1 cellular context compared by ENCODE assay signal in the genomic region with DNA sequence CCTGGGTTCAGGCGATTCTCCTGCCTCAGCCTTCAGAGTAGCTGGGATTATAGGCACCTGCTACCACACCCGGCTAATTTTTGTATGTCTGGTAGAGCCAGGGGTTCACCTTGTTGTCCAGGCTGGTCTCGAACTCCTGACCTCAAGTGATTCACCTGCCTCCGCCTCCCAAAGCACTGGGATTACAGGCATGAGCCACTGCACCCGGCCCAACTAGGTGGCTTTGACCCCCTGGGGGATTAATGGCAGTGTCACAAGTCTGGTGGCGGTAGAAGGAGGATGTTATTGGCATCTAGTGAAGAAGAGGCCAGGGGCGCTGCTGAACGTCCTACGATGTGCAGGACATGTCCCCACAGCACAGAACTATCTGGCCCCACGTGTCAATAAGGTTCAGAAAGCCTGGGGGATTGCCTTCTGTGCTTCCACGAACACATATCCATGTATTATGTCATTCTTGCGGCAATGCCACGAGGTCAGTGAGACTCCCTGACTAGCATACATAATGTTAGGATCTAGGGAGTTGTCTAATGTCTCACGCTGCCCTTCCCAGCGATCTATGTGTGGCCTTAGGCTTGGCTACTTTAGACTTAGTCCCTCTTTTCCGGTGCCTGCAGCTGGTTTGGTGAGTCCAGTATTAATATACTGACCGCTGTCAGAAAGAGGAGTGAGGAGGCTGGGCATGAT.
TF ChIP-seq lines count a peak whose summit lies in the region.

No MANE protein-coding gene starts in this region.

TF ChIP-seq in HepG2, 621 proteins besides CTCF, POLR2A, EP300 and RAD21 (continued from another document and continues in another):
- TF ChIP-seq ZBTB20 (CRISPR knock-in tag; IDR thresholded peaks at IDR 0.05; ENCODE audit: borderline replicate concordance, low read depth): 0 out of 2 replicates have a peak, but pooled peaks have one; percentile 35
- peak; percentile 32; the same call in 1 of the 2 replicates for TF ChIP-seq MZF1 (CRISPR knock-in tag; IDR thresholded peaks at IDR 0.05; ENCODE audit: borderline replicate concordance)
- TF ChIP-seq, protein P1, sequence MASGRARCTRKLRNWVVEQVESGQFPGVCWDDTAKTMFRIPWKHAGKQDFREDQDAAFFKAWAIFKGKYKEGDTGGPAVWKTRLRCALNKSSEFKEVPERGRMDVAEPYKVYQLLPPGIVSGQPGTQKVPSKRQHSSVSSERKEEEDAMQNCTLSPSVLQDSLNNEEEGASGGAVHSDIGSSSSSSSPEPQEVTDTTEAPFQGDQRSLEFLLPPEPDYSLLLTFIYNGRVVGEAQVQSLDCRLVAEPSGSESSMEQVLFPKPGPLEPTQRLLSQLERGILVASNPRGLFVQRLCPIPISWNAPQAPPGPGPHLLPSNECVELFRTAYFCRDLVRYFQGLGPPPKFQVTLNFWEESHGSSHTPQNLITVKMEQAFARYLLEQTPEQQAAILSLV (CRISPR knock-in tag; IDR thresholded peaks at IDR 0.05; ENCODE audit: borderline replicate concordance): 0 out of 2 replicates have a peak, but pooled peaks have one; percentile 20
- peak; percentile 12; the same call in 1 of the 2 replicates for TF ChIP-seq SALL1 (CRISPR knock-in tag; IDR thresholded peaks at IDR 0.05)
- peak; percentile 83 for TF ChIP-seq CHCHD3 (CRISPR knock-in tag; IDR thresholded peaks at IDR 0.05)
- TF ChIP-seq GATAD2A (CRISPR knock-in tag; IDR thresholded peaks at IDR 0.05): no peak
- TF ChIP-seq ZFX (CRISPR knock-in tag; IDR thresholded peaks at IDR 0.05; ENCODE audit: low read depth): 0 out of 2 replicates have a peak, but pooled peaks have one; percentile 19
- TF ChIP-seq, protein P2, sequence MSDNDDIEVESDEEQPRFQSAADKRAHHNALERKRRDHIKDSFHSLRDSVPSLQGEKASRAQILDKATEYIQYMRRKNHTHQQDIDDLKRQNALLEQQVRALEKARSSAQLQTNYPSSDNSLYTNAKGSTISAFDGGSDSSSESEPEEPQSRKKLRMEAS (IDR thresholded peaks at IDR 0.05): 0 out of 2 replicates have a peak, but pooled peaks have one; percentile 32
- no peak for TF ChIP-seq ATAD3A (CRISPR knock-in tag; IDR thresholded peaks at IDR 0.05)
- TF ChIP-seq, protein P3, sequence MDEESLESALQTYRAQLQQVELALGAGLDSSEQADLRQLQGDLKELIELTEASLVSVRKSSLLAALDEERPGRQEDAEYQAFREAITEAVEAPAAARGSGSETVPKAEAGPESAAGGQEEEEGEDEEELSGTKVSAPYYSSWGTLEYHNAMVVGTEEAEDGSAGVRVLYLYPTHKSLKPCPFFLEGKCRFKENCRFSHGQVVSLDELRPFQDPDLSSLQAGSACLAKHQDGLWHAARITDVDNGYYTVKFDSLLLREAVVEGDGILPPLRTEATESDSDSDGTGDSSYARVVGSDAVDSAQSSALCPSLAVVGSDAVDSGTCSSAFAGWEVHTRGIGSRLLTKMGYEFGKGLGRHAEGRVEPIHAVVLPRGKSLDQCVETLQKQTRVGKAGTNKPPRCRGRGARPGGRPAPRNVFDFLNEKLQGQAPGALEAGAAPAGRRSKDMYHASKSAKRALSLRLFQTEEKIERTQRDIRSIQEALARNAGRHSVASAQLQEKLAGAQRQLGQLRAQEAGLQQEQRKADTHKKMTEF (CRISPR knock-in tag; IDR thresholded peaks at IDR 0.05): peak; percentile 18; the same call in 1 of the 2 replicates
- TF ChIP-seq ZNF83 (CRISPR knock-in tag; IDR thresholded peaks at IDR 0.05; ENCODE audit: borderline replicate concordance): no peak
- 0 out of 2 replicates have a peak, but pooled peaks have one; percentile 61 for TF ChIP-seq ZC3H4 (CRISPR knock-in tag; IDR thresholded peaks at IDR 0.05; ENCODE audit: borderline replicate concordance)
- peak; percentile 13; the same call in 1 of the 2 replicates for TF ChIP-seq MEIS2 (CRISPR knock-in tag; IDR thresholded peaks at IDR 0.05)
- 0 out of 2 replicates have a peak, but pooled peaks have one; percentile 3 for TF ChIP-seq ERF (CRISPR knock-in tag; IDR thresholded peaks at IDR 0.05)
- peak; percentile 84 for TF ChIP-seq MBD4 (IDR thresholded peaks at IDR 0.05; ENCODE audit: borderline replicate concordance, low read length)
- TF ChIP-seq, protein P4, sequence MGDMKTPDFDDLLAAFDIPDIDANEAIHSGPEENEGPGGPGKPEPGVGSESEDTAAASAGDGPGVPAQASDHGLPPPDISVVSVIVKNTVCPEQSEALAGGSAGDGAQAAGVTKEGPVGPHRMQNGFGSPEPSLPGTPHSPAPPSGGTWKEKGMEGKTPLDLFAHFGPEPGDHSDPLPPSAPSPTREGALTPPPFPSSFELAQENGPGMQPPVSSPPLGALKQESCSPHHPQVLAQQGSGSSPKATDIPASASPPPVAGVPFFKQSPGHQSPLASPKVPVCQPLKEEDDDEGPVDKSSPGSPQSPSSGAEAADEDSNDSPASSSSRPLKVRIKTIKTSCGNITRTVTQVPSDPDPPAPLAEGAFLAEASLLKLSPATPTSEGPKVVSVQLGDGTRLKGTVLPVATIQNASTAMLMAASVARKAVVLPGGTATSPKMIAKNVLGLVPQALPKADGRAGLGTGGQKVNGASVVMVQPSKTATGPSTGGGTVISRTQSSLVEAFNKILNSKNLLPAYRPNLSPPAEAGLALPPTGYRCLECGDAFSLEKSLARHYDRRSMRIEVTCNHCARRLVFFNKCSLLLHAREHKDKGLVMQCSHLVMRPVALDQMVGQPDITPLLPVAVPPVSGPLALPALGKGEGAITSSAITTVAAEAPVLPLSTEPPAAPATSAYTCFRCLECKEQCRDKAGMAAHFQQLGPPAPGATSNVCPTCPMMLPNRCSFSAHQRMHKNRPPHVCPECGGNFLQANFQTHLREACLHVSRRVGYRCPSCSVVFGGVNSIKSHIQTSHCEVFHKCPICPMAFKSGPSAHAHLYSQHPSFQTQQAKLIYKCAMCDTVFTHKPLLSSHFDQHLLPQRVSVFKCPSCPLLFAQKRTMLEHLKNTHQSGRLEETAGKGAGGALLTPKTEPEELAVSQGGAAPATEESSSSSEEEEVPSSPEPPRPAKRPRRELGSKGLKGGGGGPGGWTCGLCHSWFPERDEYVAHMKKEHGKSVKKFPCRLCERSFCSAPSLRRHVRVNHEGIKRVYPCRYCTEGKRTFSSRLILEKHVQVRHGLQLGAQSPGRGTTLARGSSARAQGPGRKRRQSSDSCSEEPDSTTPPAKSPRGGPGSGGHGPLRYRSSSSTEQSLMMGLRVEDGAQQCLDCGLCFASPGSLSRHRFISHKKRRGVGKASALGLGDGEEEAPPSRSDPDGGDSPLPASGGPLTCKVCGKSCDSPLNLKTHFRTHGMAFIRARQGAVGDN (CRISPR knock-in tag; IDR thresholded peaks at IDR 0.05): peak; percentile 31; the same call in 1 of the 2 replicates
- peak; percentile 47; the same call in 1 of the 2 replicates for TF ChIP-seq NFIC (IDR thresholded peaks at IDR 0.05; ENCODE audit: low read length)
- TF ChIP-seq SSRP1 (CRISPR knock-in tag; IDR thresholded peaks at IDR 0.05): peak; percentile 31; the same call in 1 of the 2 replicates
- 0 out of 2 replicates have a peak, but pooled peaks have one; percentile 21 for TF ChIP-seq NRL (CRISPR knock-in tag; IDR thresholded peaks at IDR 0.05; ENCODE audit: borderline replicate concordance)
- TF ChIP-seq MIXL1 (CRISPR knock-in tag; IDR thresholded peaks at IDR 0.05): 0 out of 2 replicates have a peak, but pooled peaks have one; percentile 18
- no peak for TF ChIP-seq NCOA5 (CRISPR knock-in tag; IDR thresholded peaks at IDR 0.05)
- TF ChIP-seq IRF2 (CRISPR knock-in tag; IDR thresholded peaks at IDR 0.05): no peak
- TF ChIP-seq, protein P5, sequence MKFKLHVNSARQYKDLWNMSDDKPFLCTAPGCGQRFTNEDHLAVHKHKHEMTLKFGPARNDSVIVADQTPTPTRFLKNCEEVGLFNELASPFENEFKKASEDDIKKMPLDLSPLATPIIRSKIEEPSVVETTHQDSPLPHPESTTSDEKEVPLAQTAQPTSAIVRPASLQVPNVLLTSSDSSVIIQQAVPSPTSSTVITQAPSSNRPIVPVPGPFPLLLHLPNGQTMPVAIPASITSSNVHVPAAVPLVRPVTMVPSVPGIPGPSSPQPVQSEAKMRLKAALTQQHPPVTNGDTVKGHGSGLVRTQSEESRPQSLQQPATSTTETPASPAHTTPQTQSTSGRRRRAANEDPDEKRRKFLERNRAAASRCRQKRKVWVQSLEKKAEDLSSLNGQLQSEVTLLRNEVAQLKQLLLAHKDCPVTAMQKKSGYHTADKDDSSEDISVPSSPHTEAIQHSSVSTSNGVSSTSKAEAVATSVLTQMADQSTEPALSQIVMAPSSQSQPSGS (CRISPR knock-in tag; IDR thresholded peaks at IDR 0.05): no peak
- TF ChIP-seq SP4 (CRISPR knock-in tag; IDR thresholded peaks at IDR 0.05): peak; percentile 38; the same call in 1 of the 2 replicates
- TF ChIP-seq, protein P6, sequence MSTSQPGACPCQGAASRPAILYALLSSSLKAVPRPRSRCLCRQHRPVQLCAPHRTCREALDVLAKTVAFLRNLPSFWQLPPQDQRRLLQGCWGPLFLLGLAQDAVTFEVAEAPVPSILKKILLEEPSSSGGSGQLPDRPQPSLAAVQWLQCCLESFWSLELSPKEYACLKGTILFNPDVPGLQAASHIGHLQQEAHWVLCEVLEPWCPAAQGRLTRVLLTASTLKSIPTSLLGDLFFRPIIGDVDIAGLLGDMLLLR (CRISPR knock-in tag; IDR thresholded peaks at IDR 0.05): no peak
- TF ChIP-seq RARA (CRISPR knock-in tag; IDR thresholded peaks at IDR 0.05): 0 out of 2 replicates have a peak, but pooled peaks have one; percentile 4
- TF ChIP-seq, protein P7, sequence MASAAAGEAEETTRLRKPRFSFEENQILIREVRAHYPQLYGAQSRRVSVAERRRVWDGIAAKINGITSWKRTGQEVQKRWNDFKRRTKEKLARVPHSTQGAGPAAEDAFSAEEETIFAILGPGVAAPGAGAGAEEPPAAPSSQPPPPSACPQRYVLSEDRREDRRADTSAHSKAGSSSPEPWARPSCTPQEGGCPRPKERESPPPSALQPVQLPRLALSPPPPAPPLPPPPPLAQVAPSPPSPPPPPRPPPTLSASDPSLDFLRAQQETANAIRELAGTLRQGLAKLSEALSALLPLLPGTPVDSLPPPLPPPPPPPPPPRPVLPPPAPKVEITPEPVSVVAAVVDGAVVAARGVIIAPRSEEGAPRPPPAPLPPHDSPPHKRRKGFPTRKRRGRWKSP (CRISPR knock-in tag; IDR thresholded peaks at IDR 0.05): peak; percentile 50; the same call in 1 of the 2 replicates
- 0 out of 2 replicates have a peak, but pooled peaks have one; percentile 39 for TF ChIP-seq ARNT2 (CRISPR knock-in tag; IDR thresholded peaks at IDR 0.05; ENCODE audit: low read depth)
- 0 out of 2 replicates have a peak, but pooled peaks have one; percentile 13 for TF ChIP-seq ZFP90 (CRISPR knock-in tag; IDR thresholded peaks at IDR 0.05; ENCODE audit: borderline replicate concordance)
- no peak for TF ChIP-seq ZNF570 (CRISPR knock-in tag; IDR thresholded peaks at IDR 0.05; ENCODE audit: borderline replicate concordance)
- TF ChIP-seq, protein P8, sequence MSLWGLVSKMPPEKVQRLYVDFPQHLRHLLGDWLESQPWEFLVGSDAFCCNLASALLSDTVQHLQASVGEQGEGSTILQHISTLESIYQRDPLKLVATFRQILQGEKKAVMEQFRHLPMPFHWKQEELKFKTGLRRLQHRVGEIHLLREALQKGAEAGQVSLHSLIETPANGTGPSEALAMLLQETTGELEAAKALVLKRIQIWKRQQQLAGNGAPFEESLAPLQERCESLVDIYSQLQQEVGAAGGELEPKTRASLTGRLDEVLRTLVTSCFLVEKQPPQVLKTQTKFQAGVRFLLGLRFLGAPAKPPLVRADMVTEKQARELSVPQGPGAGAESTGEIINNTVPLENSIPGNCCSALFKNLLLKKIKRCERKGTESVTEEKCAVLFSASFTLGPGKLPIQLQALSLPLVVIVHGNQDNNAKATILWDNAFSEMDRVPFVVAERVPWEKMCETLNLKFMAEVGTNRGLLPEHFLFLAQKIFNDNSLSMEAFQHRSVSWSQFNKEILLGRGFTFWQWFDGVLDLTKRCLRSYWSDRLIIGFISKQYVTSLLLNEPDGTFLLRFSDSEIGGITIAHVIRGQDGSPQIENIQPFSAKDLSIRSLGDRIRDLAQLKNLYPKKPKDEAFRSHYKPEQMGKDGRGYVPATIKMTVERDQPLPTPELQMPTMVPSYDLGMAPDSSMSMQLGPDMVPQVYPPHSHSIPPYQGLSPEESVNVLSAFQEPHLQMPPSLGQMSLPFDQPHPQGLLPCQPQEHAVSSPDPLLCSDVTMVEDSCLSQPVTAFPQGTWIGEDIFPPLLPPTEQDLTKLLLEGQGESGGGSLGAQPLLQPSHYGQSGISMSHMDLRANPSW (CRISPR knock-in tag; IDR thresholded peaks at IDR 0.05; ENCODE audit: borderline replicate concordance): 0 out of 2 replicates have a peak, but pooled peaks have one; percentile 39
- TF ChIP-seq, protein P9, sequence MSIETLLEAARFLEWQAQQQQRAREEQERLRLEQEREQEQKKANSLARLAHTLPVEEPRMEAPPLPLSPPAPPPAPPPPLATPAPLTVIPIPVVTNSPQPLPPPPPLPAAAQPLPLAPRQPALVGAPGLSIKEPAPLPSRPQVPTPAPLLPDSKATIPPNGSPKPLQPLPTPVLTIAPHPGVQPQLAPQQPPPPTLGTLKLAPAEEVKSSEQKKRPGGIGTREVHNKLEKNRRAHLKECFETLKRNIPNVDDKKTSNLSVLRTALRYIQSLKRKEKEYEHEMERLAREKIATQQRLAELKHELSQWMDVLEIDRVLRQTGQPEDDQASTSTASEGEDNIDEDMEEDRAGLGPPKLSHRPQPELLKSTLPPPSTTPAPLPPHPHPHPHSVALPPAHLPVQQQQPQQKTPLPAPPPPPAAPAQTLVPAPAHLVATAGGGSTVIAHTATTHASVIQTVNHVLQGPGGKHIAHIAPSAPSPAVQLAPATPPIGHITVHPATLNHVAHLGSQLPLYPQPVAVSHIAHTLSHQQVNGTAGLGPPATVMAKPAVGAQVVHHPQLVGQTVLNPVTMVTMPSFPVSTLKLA (IDR thresholded peaks at IDR 0.05): peak; percentile 20; the same call in 1 of the 2 replicates
- TF ChIP-seq ZNF724P (CRISPR knock-in tag; IDR thresholded peaks at IDR 0.05; ENCODE audit: borderline replicate concordance): 0 out of 2 replicates have a peak, but pooled peaks have one; percentile 54
- TF ChIP-seq, protein P10, sequence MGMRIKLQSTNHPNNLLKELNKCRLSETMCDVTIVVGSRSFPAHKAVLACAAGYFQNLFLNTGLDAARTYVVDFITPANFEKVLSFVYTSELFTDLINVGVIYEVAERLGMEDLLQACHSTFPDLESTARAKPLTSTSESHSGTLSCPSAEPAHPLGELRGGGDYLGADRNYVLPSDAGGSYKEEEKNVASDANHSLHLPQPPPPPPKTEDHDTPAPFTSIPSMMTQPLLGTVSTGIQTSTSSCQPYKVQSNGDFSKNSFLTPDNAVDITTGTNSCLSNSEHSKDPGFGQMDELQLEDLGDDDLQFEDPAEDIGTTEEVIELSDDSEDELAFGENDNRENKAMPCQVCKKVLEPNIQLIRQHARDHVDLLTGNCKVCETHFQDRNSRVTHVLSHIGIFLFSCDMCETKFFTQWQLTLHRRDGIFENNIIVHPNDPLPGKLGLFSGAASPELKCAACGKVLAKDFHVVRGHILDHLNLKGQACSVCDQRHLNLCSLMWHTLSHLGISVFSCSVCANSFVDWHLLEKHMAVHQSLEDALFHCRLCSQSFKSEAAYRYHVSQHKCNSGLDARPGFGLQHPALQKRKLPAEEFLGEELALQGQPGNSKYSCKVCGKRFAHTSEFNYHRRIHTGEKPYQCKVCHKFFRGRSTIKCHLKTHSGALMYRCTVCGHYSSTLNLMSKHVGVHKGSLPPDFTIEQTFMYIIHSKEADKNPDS (CRISPR knock-in tag; IDR thresholded peaks at IDR 0.05): 0 out of 2 replicates have a peak, but pooled peaks have one; percentile 47
- no peak for TF ChIP-seq ATF7 (IDR thresholded peaks at IDR 0.05)
- TF ChIP-seq ATF7 (CRISPR knock-in tag; IDR thresholded peaks at IDR 0.05): 0 out of 2 replicates have a peak, but pooled peaks have one; percentile 19
- TF ChIP-seq ZNF644 (CRISPR knock-in tag; IDR thresholded peaks at IDR 0.05; ENCODE audit: low read depth): no peak
- 0 out of 2 replicates have a peak, but pooled peaks have one; percentile 41 for TF ChIP-seq KDM5B (CRISPR knock-in tag; IDR thresholded peaks at IDR 0.05; ENCODE audit: borderline replicate concordance)
- TF ChIP-seq CAMTA2 (CRISPR knock-in tag; IDR thresholded peaks at IDR 0.05; ENCODE audit: borderline replicate concordance): 0 out of 2 replicates have a peak, but pooled peaks have one; percentile 62
- TF ChIP-seq KDM2A (CRISPR knock-in tag; IDR thresholded peaks at IDR 0.05; ENCODE audit: borderline replicate concordance, low read depth): peak; percentile 81; the same call in 1 of the 2 replicates
